ENCODE assay signal across 8 cellular contexts in the genomic region with DNA sequence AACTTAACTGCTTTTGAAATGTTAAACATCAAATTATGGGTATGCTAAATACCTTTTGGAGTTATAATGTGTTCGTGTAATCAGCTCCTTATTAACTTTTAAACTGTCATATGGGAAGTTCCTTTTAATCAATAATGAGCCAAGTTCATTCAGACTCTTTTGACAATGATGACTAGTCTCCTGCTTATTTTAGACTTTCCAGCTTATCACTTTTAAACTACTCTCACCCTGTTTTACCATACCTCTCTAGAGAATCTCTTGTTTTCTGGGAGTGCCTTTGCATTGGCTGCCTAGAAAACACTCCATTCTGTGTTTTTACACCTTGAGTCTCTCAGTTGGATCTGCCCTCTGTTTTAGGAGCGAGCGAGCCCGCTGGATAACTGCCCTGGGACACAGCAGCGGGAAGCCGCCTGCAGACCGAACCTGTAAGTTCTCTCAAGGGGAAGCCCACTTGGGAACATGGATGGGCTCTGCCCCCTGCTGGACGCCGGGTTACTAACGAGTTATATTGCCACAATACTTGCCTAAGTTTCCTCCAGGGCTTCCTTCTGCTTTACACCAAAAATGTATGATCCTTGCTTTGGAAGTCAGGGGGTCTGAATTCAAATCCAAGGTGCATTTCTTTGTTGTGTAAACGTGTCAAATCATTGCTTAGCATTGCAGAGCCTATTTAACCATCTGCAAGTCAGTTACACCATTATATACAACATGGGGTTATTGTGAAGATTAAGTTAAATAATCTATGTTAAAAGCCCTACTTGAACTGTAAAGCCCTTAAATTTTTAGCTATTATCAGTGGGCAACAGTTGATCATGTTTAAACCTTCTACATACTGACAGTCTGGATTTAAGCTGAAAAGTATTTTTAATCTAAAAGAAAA.
DNase-seq lines count a peak whose midpoint lies in the region; ATAC-seq and TF ChIP-seq lines count a peak whose summit lies in the region.

No MANE protein-coding gene starts in this region.

- no peaks in the 10 kb centered on the region for H3K9me3 ChIP-seq in left ventricle myocardium inferior (replicated peaks)

- H3K36me3 ChIP-seq in left ventricle myocardium inferior: peaks cover 29% of the 10 kb centered on the region

- H3K4me1 ChIP-seq in left ventricle myocardium inferior: peaks cover 5% of the 10 kb centered on the region

- H3K27ac ChIP-seq in left ventricle myocardium inferior (replicated peaks): no peak overlapping the region

- H3K4me3 ChIP-seq in left ventricle myocardium inferior: peak overlapping the region; percentile 13

- DNase-seq in NCI-H1436 (lab: John Stamatoyannopoulos, UW) (peak; percentile 91), T follicular helper cell (ENCODE audit: low read depth) (peak; percentile 49), amniotic epithelial cell (ENCODE audit: low read depth) (peak; percentile 82), left ventricle myocardium inferior (peak; percentile 89), retina (peak; percentile 81)

- intact Hi-C loops in left ventricle myocardium inferior (cut with micrococcal nuclease): loop anchor here (10.0 kb wide), 2 partner anchors 128 to 158 kb away; partner anchors contain the start of gene ARHGEF26

- peak; percentile 92 for TF ChIP-seq CTCF in left ventricle myocardium inferior (IDR thresholded peaks at IDR 0.05; ENCODE audit: borderline replicate concordance)

- no peaks in the 10 kb centered on the region for H3K27me3 ChIP-seq in left ventricle myocardium inferior (ENCODE audit: low read depth)

- peak; percentile 84 for ATAC-seq in GM18499 (IDR thresholded peaks at IDR 0.05; ENCODE audit: insufficient read depth, unreplicated experiment)
- peak; percentile 96 for ATAC-seq in HG02852 (IDR thresholded peaks at IDR 0.05; ENCODE audit: unreplicated experiment)
- no peak for ATAC-seq in HG02571 (IDR thresholded peaks at IDR 0.05; ENCODE audit: unreplicated experiment)
